Comparison of ENCODE assay signal across 28 cellular contexts in genomic region chr7:27647489-27647888, GRCh38.
"Had no signal": no experiment of that assay in that cellular context is flagged by ENCODE, and none has a peak within 500 bp of the region (broad histone marks: within the 10 kb centered on the region; RNA-seq: fewer than 3 reads in every experiment).

No MANE protein-coding gene starts in this region.

- H3K27me3 Mint-ChIP-seq: activated CD4-positive, alpha-beta T cell treated with anti-CD3 and anti-CD28 coated beads for 36 hours; activated CD8-positive, alpha-beta memory T cell treated with anti-CD3 and anti-CD28 coated beads, Interleukin-2, amount 10 ng/mL, durations not matched to agents 7 days and 5 days; activated naive CD4-positive, alpha-beta T cell treated with anti-CD3 and anti-CD28 coated beads, Interleukin-2, amount 50 U/mL, for 24 hours; activated naive CD8-positive, alpha-beta T cell treated with anti-CD3 and anti-CD28 coated beads, Interleukin-2, amount 50 U/mL, for 24 hours; naive thymus-derived CD4-positive, alpha-beta T cell; stimulated activated naive B cell treated with anti-CD40 and anti-IgM and Interleukin-4, amounts not matched to agents 10 μg/mL and 1 μg/mL and 100 μg/mL, for 72 hours had no signal

- H3K27me3 ChIP-seq: colonic mucosa, pancreas, sigmoid colon, stomach, thyroid gland, upper lobe of left lung, vagina had no signal

- H3K27ac Mint-ChIP-seq: activated CD4-positive, alpha-beta T cell treated with anti-CD3 and anti-CD28 coated beads for 36 hours; activated CD8-positive, alpha-beta memory T cell treated with anti-CD3 and anti-CD28 coated beads, Interleukin-2, amount 10 ng/mL, durations not matched to agents 7 days and 5 days; activated CD8-positive, alpha-beta T cell treated with anti-CD3 and anti-CD28 coated beads, Interleukin-2, amount 10 ng/mL, durations not matched to agents 7 days and 5 days; activated naive CD4-positive, alpha-beta T cell treated with anti-CD3 and anti-CD28 coated beads, Interleukin-2, amount 50 U/mL, for 24 hours; activated naive CD8-positive, alpha-beta T cell treated with anti-CD3 and anti-CD28 coated beads, Interleukin-2, amount 50 U/mL, for 24 hours; activated T-helper 2 cell treated with anti-CD3 and anti-CD28 coated beads, Interferon-gamma antibody, Interleukin-2, Interleukin-4, amounts not matched to agents 10 μg/mL and 5 μg/mL and 100 μg/mL, durations not matched to agents 14 hours and 24 hours and 36 hours; naive thymus-derived CD4-positive, alpha-beta T cell; stimulated activated naive B cell treated with anti-CD40 and anti-IgM and Interleukin-4, amounts not matched to agents 10 μg/mL and 1 μg/mL and 100 μg/mL, for 72 hours; T-helper 2 cell treated with Interferon-gamma antibody and Interleukin-4, amounts not matched to agents 5 μg/mL and 100 μg/mL, for 36 hours had no signal

- H3K4me3 Mint-ChIP-seq: activated CD4-positive, alpha-beta T cell treated with anti-CD3 and anti-CD28 coated beads for 36 hours; activated CD8-positive, alpha-beta memory T cell treated with anti-CD3 and anti-CD28 coated beads, Interleukin-2, amount 10 ng/mL, durations not matched to agents 7 days and 5 days; activated CD8-positive, alpha-beta T cell treated with anti-CD3 and anti-CD28 coated beads, Interleukin-2, amount 10 ng/mL, durations not matched to agents 7 days and 5 days; activated naive CD4-positive, alpha-beta T cell treated with anti-CD3 and anti-CD28 coated beads, Interleukin-2, amount 50 U/mL, for 24 hours; activated naive CD8-positive, alpha-beta T cell treated with anti-CD3 and anti-CD28 coated beads, Interleukin-2, amount 50 U/mL, for 24 hours; naive thymus-derived CD4-positive, alpha-beta T cell; stimulated activated naive B cell treated with anti-CD40 and anti-IgM and Interleukin-4, amounts not matched to agents 10 μg/mL and 1 μg/mL and 100 μg/mL, for 72 hours; T-helper 2 cell treated with Interferon-gamma antibody and Interleukin-4, amounts not matched to agents 5 μg/mL and 100 μg/mL, for 36 hours had no signal

- H3K36me3 ChIP-seq: colonic mucosa, pancreas, prostate gland, thyroid gland, vagina had no signal

- H3K4me1 ChIP-seq: colonic mucosa, pancreas, prostate gland, stomach, thyroid gland, upper lobe of left lung, vagina had no signal

- H3K9me3 ChIP-seq: colonic mucosa, pancreas, prostate gland, sigmoid colon, stomach, thyroid gland, upper lobe of left lung, vagina had no signal

- DNase-seq: activated CD4-positive, alpha-beta T cell treated with anti-CD3 and anti-CD28 coated beads for 36 hours; activated CD4-positive, CD25-positive, alpha-beta regulatory T cell; activated CD8-positive, alpha-beta memory T cell treated with anti-CD3 and anti-CD28 coated beads, Interleukin-2, amount 10 ng/mL, durations not matched to agents 7 days and 5 days; activated CD8-positive, alpha-beta T cell treated with anti-CD3 and anti-CD28 coated beads, Interleukin-2, amount 10 ng/mL, durations not matched to agents 7 days and 5 days; activated naive CD8-positive, alpha-beta T cell treated with anti-CD3 and anti-CD28 coated beads, Interleukin-2, amount 50 U/mL, for 24 hours; activated T-cell treated with anti-CD3 and anti-CD28 coated beads, Interleukin-2, amount 50 U/mL, for 48 hours; amygdala; colonic mucosa; effector CD8-positive, alpha-beta T cell; left cardiac atrium; midbrain; naive thymus-derived CD4-positive, alpha-beta T cell; pancreas; sigmoid colon; stimulated activated CD4-positive, alpha-beta T cell treated with anti-CD3 and anti-CD28 coated beads, Interleukin-15, amount 100 ng/mL, for 24 hours; stimulated activated CD4-positive, alpha-beta T cell treated with anti-CD3 and anti-CD28 coated beads, Interleukin-2, amount 100 ng/mL, for 24 hours; stimulated activated naive B cell treated with anti-CD40 and anti-IgM and Interleukin-4, amounts not matched to agents 10 μg/mL and 1 μg/mL and 100 μg/mL, for 72 hours; stomach; thyroid gland; upper lobe of left lung had no signal

- ATAC-seq: activated CD4-positive, alpha-beta T cell treated with anti-CD3 and anti-CD28 coated beads for 36 hours; activated CD8-positive, alpha-beta memory T cell treated with anti-CD3 and anti-CD28 coated beads, Interleukin-2, amount 10 ng/mL, durations not matched to agents 7 days and 5 days; activated CD8-positive, alpha-beta T cell treated with anti-CD3 and anti-CD28 coated beads, Interleukin-2, amount 10 ng/mL, durations not matched to agents 7 days and 5 days; activated naive CD8-positive, alpha-beta T cell treated with anti-CD3 and anti-CD28 coated beads, Interleukin-2, amount 50 U/mL, for 24 hours; left cardiac atrium; naive thymus-derived CD4-positive, alpha-beta T cell; pancreas; stimulated activated naive B cell treated with anti-CD40 and anti-IgM and Interleukin-4, amounts not matched to agents 10 μg/mL and 1 μg/mL and 100 μg/mL, for 72 hours had no signal

- H3K4me1 Mint-ChIP-seq: activated CD8-positive, alpha-beta memory T cell treated with anti-CD3 and anti-CD28 coated beads, Interleukin-2, amount 10 ng/mL, durations not matched to agents 7 days and 5 days; activated naive CD8-positive, alpha-beta T cell treated with anti-CD3 and anti-CD28 coated beads, Interleukin-2, amount 50 U/mL, for 24 hours had no signal

- H3K4me3 ChIP-seq: colonic mucosa, pancreas, prostate gland, sigmoid colon, stomach, thyroid gland, upper lobe of left lung, vagina had no signal

- H3K9me3 Mint-ChIP-seq: activated naive CD4-positive, alpha-beta T cell treated with anti-CD3 and anti-CD28 coated beads, Interleukin-2, amount 50 U/mL, for 24 hours; activated naive CD8-positive, alpha-beta T cell treated with anti-CD3 and anti-CD28 coated beads, Interleukin-2, amount 50 U/mL, for 24 hours; activated T-helper 2 cell treated with anti-CD3 and anti-CD28 coated beads, Interferon-gamma antibody, Interleukin-2, Interleukin-4, amounts not matched to agents 10 μg/mL and 5 μg/mL and 100 μg/mL, durations not matched to agents 14 hours and 24 hours and 36 hours; naive thymus-derived CD4-positive, alpha-beta T cell; stimulated activated naive B cell treated with anti-CD40 and anti-IgM and Interleukin-4, amounts not matched to agents 10 μg/mL and 1 μg/mL and 100 μg/mL, for 72 hours; T-helper 2 cell treated with Interferon-gamma antibody and Interleukin-4, amounts not matched to agents 5 μg/mL and 100 μg/mL, for 36 hours had no signal

- FAIRE-seq: endometrium, frontal cortex, keratinocyte, pancreas had no signal

- H3K27ac ChIP-seq: colonic mucosa, pancreas, prostate gland, sigmoid colon, stomach, thyroid gland, upper lobe of left lung, vagina had no signal
